Comparison of ENCODE assay signal across 8 cellular contexts in the genomic region with DNA sequence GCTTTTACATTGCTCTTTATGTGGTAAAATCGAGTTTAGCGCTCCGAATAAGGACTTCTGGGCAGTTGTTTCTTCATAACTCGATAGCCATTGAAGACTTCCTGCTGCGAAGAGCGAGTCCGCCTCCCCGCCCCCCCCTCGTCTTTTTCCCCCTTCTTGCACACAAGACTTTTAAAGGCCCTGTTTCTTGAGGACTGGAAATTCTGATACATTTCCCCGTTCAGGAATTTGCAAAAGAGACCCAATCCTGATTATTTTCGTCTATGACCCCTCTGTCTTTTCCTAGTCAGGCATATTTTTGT. TPM values are rescaled to one million over a fixed set of nuclear protein-coding genes. Genes with fewer than 3 reads are reported as not detected.
DNase-seq lines count a peak whose midpoint lies in the region; ATAC-seq lines count a peak whose summit lies in the region.

No MANE protein-coding gene starts in this region.

- H4K8ac ChIP-seq in neuronal stem cell (ENCODE audit: low read depth, low read length): no peak overlapping the region

- peak overlapping the region; percentile 100 for H2BK5ac ChIP-seq in neuronal stem cell (ENCODE audit: low read length)

- ATAC-seq in GM21576 (IDR thresholded peaks at IDR 0.05; ENCODE audit: unreplicated experiment): no peak
- ATAC-seq in HG03469 (IDR thresholded peaks at IDR 0.05; ENCODE audit: unreplicated experiment): no peak

- DNase-seq in H4 (ENCODE audit: low spot score) (peak; percentile 12), SK-N-MC (ENCODE audit: low read depth, low spot score) (no peak), epithelial cell of prostate (ENCODE audit: low read depth, low spot score) (no peak), neuronal stem cell (ENCODE audit: low spot score) (no peak), NCI-H2029 treated with DMSO at 0.1 percent for 48 hours (lab: John Stamatoyannopoulos, UW) (no peak)
- no peak for DNase-seq in activated CD4-positive, alpha-beta T cell treated with anti-CD3 and anti-CD28 coated beads for 48 hours

- H3K18ac ChIP-seq in neuronal stem cell (ENCODE audit: low read length): peak overlapping the region; percentile 91

- peak overlapping the region; percentile 82 for H3K4me2 ChIP-seq in neuronal stem cell (ENCODE audit: insufficient read depth, low read length, poor library complexity, severe bottlenecking)

- WGBS in neuronal stem cell (ENCODE audit: extremely low coverage in 2 of 2, insufficient read length in 2 of 2, insufficient replicate concordance in 1 of 2), 2 donors: no CpG with 5 or more reads among the region's 11 CpGs

- no peak overlapping the region for H3K23ac ChIP-seq in neuronal stem cell (ENCODE audit: low read depth, low read length, poor library complexity)

- H3K9me3 ChIP-seq in SK-N-MC (ENCODE audit: low read depth, low read length) (no peaks in the 10 kb centered on the region), neuronal stem cell (replicated peaks in 1 of 2; ENCODE audit: control insufficient read depth in 2 of 2, insufficient read depth in 1 of 2, low read depth in 1 of 2, low read length in 2 of 2) (no peaks in the 10 kb centered on the region)

- H2BK120ac ChIP-seq in neuronal stem cell (ENCODE audit: low read depth, low read length): no peak overlapping the region

- H3K4me3 ChIP-seq in SK-N-MC (peak overlapping the region; percentile 94), neuronal stem cell (ENCODE audit: low read length in 2 of 2) (peak overlapping the region; percentile 76 to 96)

- peaks cover 8 to 17% of the 10 kb centered on the region in 2 donors for H3K4me1 ChIP-seq in neuronal stem cell (ENCODE audit: control insufficient read depth in 2 of 2, insufficient read depth in 1 of 2, low read depth in 1 of 2, low read length in 2 of 2)

- no peaks in the 10 kb centered on the region for H3K79me1 ChIP-seq in neuronal stem cell (ENCODE audit: low read depth, low read length)

- H3K4ac ChIP-seq in neuronal stem cell (ENCODE audit: low read length): no peak overlapping the region

- no peaks in the 10 kb centered on the region for H3K27me3 ChIP-seq in neuronal stem cell (ENCODE audit: control insufficient read depth in 3 of 3, insufficient read depth in 3 of 3, low read depth in 1 of 3, low read length in 3 of 3)

- H2AFZ ChIP-seq in neuronal stem cell (ENCODE audit: low read length): peak overlapping the region; percentile 96

- no peak overlapping the region for H2AK5ac ChIP-seq in neuronal stem cell (ENCODE audit: low read depth, low read length)

- no peak overlapping the region for H3K14ac ChIP-seq in neuronal stem cell (ENCODE audit: low read length)

- H3K9ac ChIP-seq in SK-N-MC (ENCODE audit: insufficient read length): peak overlapping the region; percentile 96
- H3K9ac ChIP-seq in neuronal stem cell (ENCODE audit: low read depth, low read length, poor library complexity): peak overlapping the region; percentile 82

- H2BK12ac ChIP-seq in neuronal stem cell (ENCODE audit: low read length): no peak overlapping the region

- H2BK15ac ChIP-seq in neuronal stem cell (ENCODE audit: low read length): no peak overlapping the region

- no peak overlapping the region for H4K91ac ChIP-seq in neuronal stem cell (ENCODE audit: low read depth, low read length, poor library complexity)

- H3K27ac ChIP-seq in SK-N-MC: peak overlapping the region; percentile 99
- peak overlapping the region; percentile 95 for H3K27ac ChIP-seq in epithelial cell of prostate
- H3K27ac ChIP-seq in neuronal stem cell (replicated peaks; ENCODE audit: low read length): peak overlapping the region; percentile 99

- H3K36me3 ChIP-seq in SK-N-MC (ENCODE audit: insufficient read depth, low read length) (peaks cover 32% of the 10 kb centered on the region), neuronal stem cell (replicated peaks in 1 of 2; ENCODE audit: control insufficient read depth in 2 of 2, insufficient read depth in 2 of 2, low read length in 2 of 2) (peaks cover 2 to 27% of the 10 kb centered on the region in 2 donors)

RNA-seq across cellular contexts. Expression of gene CITED2, which starts 1.6 kb away (rescaled TPM):
- total RNA-seq in H4 (2014; rRNA removed; shearing (Covaris generic)): 28.1 and 31.2 TPM in 2 replicates
- 86.8 TPM for polyA plus RNA-seq in neuronal stem cell (2013, experiment 1 of 2)
- polyA plus RNA-seq in neuronal stem cell (2013, experiment 2 of 2): 86.7 TPM
